In the genomic region with DNA sequence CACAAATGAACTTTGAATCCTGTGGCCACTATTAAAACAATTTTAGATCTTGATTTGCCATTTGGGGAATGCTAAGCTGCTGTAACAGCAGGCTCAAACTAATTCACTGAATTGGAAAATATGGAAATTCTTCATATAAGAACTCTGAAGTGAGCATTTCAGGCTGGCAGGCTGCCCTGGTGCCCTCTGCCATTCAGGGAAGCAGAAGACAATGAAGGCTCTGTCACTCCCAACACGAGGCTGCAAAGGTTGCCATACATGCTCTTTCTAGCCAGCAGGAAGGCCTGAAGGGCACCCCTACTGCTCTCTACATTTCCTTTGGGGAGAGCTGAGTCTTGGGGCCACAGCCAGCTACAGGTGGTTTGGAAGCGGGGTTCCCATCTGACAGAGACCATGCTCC, we compare ENCODE assay signal across 4 cellular contexts.
"Had no signal": no experiment of that assay in that cellular context is flagged by ENCODE, and none has a peak within 500 bp of the region (broad histone marks: within the 10 kb centered on the region; RNA-seq: fewer than 3 reads in every experiment).

No MANE protein-coding gene starts in this region.

- DNase-seq: Peyer's patch had no signal

- H3K27ac ChIP-seq: PC-9, Peyer's patch, SJCRH30, SK-N-MC had no signal

- H2AFZ ChIP-seq: PC-9 had no signal

- H3K36me3 ChIP-seq: Peyer's patch, SJCRH30 had no signal

- H3K4me2 ChIP-seq: PC-9 had no signal

- H3K4me3 ChIP-seq: PC-9, Peyer's patch, SJCRH30, SK-N-MC had no signal

- H3K27me3 ChIP-seq: Peyer's patch, SJCRH30 had no signal

- H3K4me1 ChIP-seq: Peyer's patch, SJCRH30 had no signal

- H3K9me3 ChIP-seq: Peyer's patch, SJCRH30 had no signal
